In genomic region chr9:132876849-132877248, GRCh38 we compare ENCODE assay signal across 17 cellular contexts. TPM values are rescaled to one million over a fixed set of nuclear protein-coding genes. Genes with fewer than 3 reads are reported as not detected.
DNase-seq lines count a peak whose midpoint lies in the region; ATAC-seq and TF ChIP-seq lines count a peak whose summit lies in the region.
"Had no signal": no experiment of that assay in that cellular context is flagged by ENCODE, and none has a peak within 500 bp of the region (broad histone marks: within the 10 kb centered on the region; RNA-seq: fewer than 3 reads in every experiment).

No MANE protein-coding gene starts in this region.

- peaks cover 24% of the 10 kb centered on the region for H3K4me1 Mint-ChIP-seq in activated T-cell treated with anti-CD3 and anti-CD28 coated beads, Interleukin-2, amount 50 U/mL, for 72 hours (ENCODE audit: low read depth)
- peaks cover 17% of the 10 kb centered on the region for H3K4me1 Mint-ChIP-seq in central memory CD8-positive, alpha-beta T cell
- peaks cover 5% of the 10 kb centered on the region for H3K4me1 Mint-ChIP-seq in osteocyte (ENCODE audit: unreplicated experiment)

- 0 out of 2 replicates have a peak, but pooled peaks cover 4% of the 10 kb centered on the region for H3K4me1 ChIP-seq in PC-9 (replicated peaks; ENCODE audit: insufficient read depth)
- peaks cover 0 to 14% (median 3%) of the 10 kb centered on the region in 4 donors for H3K4me1 ChIP-seq in Peyer's patch

- no peak for TF ChIP-seq POLR2A in Peyer's patch (IDR thresholded peaks at IDR 0.05)

- H3K27ac Mint-ChIP-seq in activated T-cell treated with anti-CD3 and anti-CD28 coated beads, Interleukin-2, amount 50 U/mL, for 72 hours: no peak overlapping the region
- no peak overlapping the region for H3K27ac Mint-ChIP-seq in central memory CD8-positive, alpha-beta T cell (ENCODE audit: low read depth)
- H3K27ac Mint-ChIP-seq in osteocyte (ENCODE audit: unreplicated experiment): no peak overlapping the region

- no peak for ATAC-seq in activated T-cell treated with anti-CD3 and anti-CD28 coated beads, Interleukin-2, amount 50 U/mL, for 72 hours (replicated peaks in 1 of 2)
- ATAC-seq in central memory CD8-positive, alpha-beta T cell (replicated peaks; ENCODE audit: extremely low read depth, poor library complexity, severe bottlenecking): no peak
- ATAC-seq: heart right ventricle, SK-N-SH treated with all-trans-retinoic acid at 6 μM for 48 hours had no signal

- DNase-seq in activated T-cell treated with anti-CD3 and anti-CD28 coated beads, Interleukin-2, amount 50 U/mL, for 72 hours: no peak
- no peak for DNase-seq in activated T-cell treated with anti-CD3 and anti-CD28 coated beads, Interleukin-2, amount 50 U/mL, for 48 hours
- DNase-seq in PC-9 (no peak), osteocyte (ENCODE audit: extremely low spot score, unreplicated experiment) (no peak), NCI-H69 (lab: John Stamatoyannopoulos, UW) (no peak), SKM-1 (lab: John Stamatoyannopoulos, UW; ENCODE audit: unreplicated experiment) (no peak), Peyer's patch (no peak)
- no peak for DNase-seq in central memory CD8-positive, alpha-beta T cell (ENCODE audit: low spot score in 2 of 2)
- DNase-seq: dorsolateral prefrontal cortex, heart right ventricle, MM.1S, NCI-H187 treated with DMSO at 0.1 percent for 48 hours, NCI-H510A, WERI-Rb-1 had no signal

- H3K79me2 ChIP-seq in PC-9 (ENCODE audit: low read depth): no peaks in the 10 kb centered on the region

- no peaks in the 10 kb centered on the region for H3K9me3 Mint-ChIP-seq in activated T-cell treated with anti-CD3 and anti-CD28 coated beads, Interleukin-2, amount 50 U/mL, for 72 hours
- H3K9me3 Mint-ChIP-seq in central memory CD8-positive, alpha-beta T cell: no peaks in the 10 kb centered on the region
- no peaks in the 10 kb centered on the region for H3K9me3 Mint-ChIP-seq in osteocyte (ENCODE audit: unreplicated experiment)

- intact Hi-C loops in PC-9 (cut with micrococcal nuclease; ENCODE audit: unreplicated experiment): no loop called here

- POLR2A ChIA-PET in PC-9 (lab: Charles Lee; ENCODE audit: unreplicated experiment): interaction anchor here (0.6 kb wide), 1 partner anchor 523 kb away, joined by 6 read pairs; no protein-coding TSS in a partner anchor

- H3K9me3 ChIP-seq in PC-9 (ENCODE audit: insufficient read depth, low read depth): no peaks in the 10 kb centered on the region
- H3K9me3 ChIP-seq in Peyer's patch: no peaks in the 10 kb centered on the region
- H3K9me3 ChIP-seq: heart right ventricle, prostate gland, vagina had no signal

- H3K4me3 Mint-ChIP-seq in activated T-cell treated with anti-CD3 and anti-CD28 coated beads, Interleukin-2, amount 50 U/mL, for 72 hours: peak overlapping the region; percentile 81 to 88
- H3K4me3 Mint-ChIP-seq in central memory CD8-positive, alpha-beta T cell: peak overlapping the region; percentile 80
- peak overlapping the region; percentile 75 for H3K4me3 Mint-ChIP-seq in osteocyte (ENCODE audit: unreplicated experiment)

- no peaks in the 10 kb centered on the region for H3K27me3 ChIP-seq in PC-9 (ENCODE audit: insufficient read depth, low read depth)
- H3K27me3 ChIP-seq in Peyer's patch: no peaks in the 10 kb centered on the region
- H3K27me3 ChIP-seq: dorsolateral prefrontal cortex, heart right ventricle, vagina had no signal

- no peaks in the 10 kb centered on the region for H4K20me1 ChIP-seq in PC-9 (ENCODE audit: insufficient read depth)

- CTCF ChIA-PET in PC-9 (lab: Charles Lee): interaction anchor here (0.6 kb wide), 1 partner anchor 15 kb away, joined by 3 read pairs; no protein-coding TSS in a partner anchor

- peaks cover 22% of the 10 kb centered on the region for H3F3A ChIP-seq in PC-9 (ENCODE audit: insufficient read depth, low read depth)

- no peak overlapping the region for H2AFZ ChIP-seq in PC-9

- peak overlapping the region; percentile 91; the same call in 1 of the 2 replicates for H3K4me2 ChIP-seq in PC-9

- no TSS peak for BruUV-seq in PC-9 (replicated peaks; lab: Mats Ljungman, UMichigan)

- H3K27ac ChIP-seq in PC-9 (no peak overlapping the region), Peyer's patch (no peak overlapping the region)
- H3K27ac ChIP-seq: heart right ventricle, prostate gland, vagina, WERI-Rb-1 had no signal

- H3K9me2 ChIP-seq in PC-9 (ENCODE audit: insufficient read depth): no peaks in the 10 kb centered on the region

- H3K36me3 ChIP-seq in PC-9 (ENCODE audit: low read depth): no peaks in the 10 kb centered on the region
- H3K36me3 ChIP-seq in Peyer's patch: no peaks in the 10 kb centered on the region
- H3K36me3 ChIP-seq: heart right ventricle, prostate gland, vagina had no signal

- H3K27me3 Mint-ChIP-seq in activated T-cell treated with anti-CD3 and anti-CD28 coated beads, Interleukin-2, amount 50 U/mL, for 72 hours (ENCODE audit: low read depth): peaks cover 6% of the 10 kb centered on the region
- no peaks in the 10 kb centered on the region for H3K27me3 Mint-ChIP-seq in central memory CD8-positive, alpha-beta T cell
- H3K27me3 Mint-ChIP-seq in osteocyte (ENCODE audit: unreplicated experiment): no peaks in the 10 kb centered on the region

- TF ChIP-seq CTCF in PC-9 (conservative IDR thresholded peaks at IDR 0.05): no peak
- TF ChIP-seq CTCF in osteocyte (IDR thresholded peaks at IDR 0.05): no peak
- TF ChIP-seq CTCF in Peyer's patch (IDR thresholded peaks at IDR 0.05): no peak

- H3K4me3 ChIP-seq in PC-9: no peak overlapping the region; the same call in 1 of the 2 replicates
- no peak overlapping the region for H3K4me3 ChIP-seq in Peyer's patch

- H3K36me3 Mint-ChIP-seq in activated T-cell treated with anti-CD3 and anti-CD28 coated beads, Interleukin-2, amount 50 U/mL, for 72 hours (ENCODE audit: insufficient read depth in 2 of 2): no peaks in the 10 kb centered on the region
- peaks cover 13% of the 10 kb centered on the region for H3K36me3 Mint-ChIP-seq in central memory CD8-positive, alpha-beta T cell (ENCODE audit: insufficient read depth)
- no peaks in the 10 kb centered on the region for H3K36me3 Mint-ChIP-seq in osteocyte (ENCODE audit: unreplicated experiment)

RNA-seq across cellular contexts. Expression of gene AK8, which starts 1.2 kb away (rescaled TPM):
- under 1 TPM; 0.24 to 0.63 TPM for total RNA-seq in activated T-cell treated with anti-CD3 and anti-CD28 coated beads, Interleukin-2, amount 50 U/mL, for 72 hours
- total RNA-seq in PC-9 (2021) (5.4 and 7.2 TPM in 2 replicates), osteocyte (0.91 and 2.1 TPM in 2 replicates), Peyer's patch (not detected)

RNA-seq across cellular contexts. Expression of gene SPACA9, which starts 1.8 kb away (rescaled TPM):
- total RNA-seq in activated T-cell treated with anti-CD3 and anti-CD28 coated beads, Interleukin-2, amount 50 U/mL, for 72 hours: 1 to 10 TPM; 5.2 to 5.8 TPM
- total RNA-seq in PC-9 (2021) (18.4 and 19.2 TPM in 2 replicates), osteocyte (6.7 and 7.5 TPM in 2 replicates), Peyer's patch (1 to 10 TPM in 2 of 4 donors, under 1 TPM in 1, not detected in 1; 0.53 to 1.8 (median 1.2) TPM)
